Comparison of ENCODE assay signal across 23 cellular contexts in genomic region chr9:126114409-126114760, GRCh38.
"Had no signal": no experiment of that assay in that cellular context is flagged by ENCODE, and none has a peak within 500 bp of the region (broad histone marks: within the 10 kb centered on the region; RNA-seq: fewer than 3 reads in every experiment).

No MANE protein-coding gene starts in this region.

- DNase-seq: activated CD4-positive, alpha-beta memory T cell treated with anti-CD3 and anti-CD28 coated beads for 36 hours; activated CD4-positive, alpha-beta T cell treated with anti-CD3 and anti-CD28 coated beads for 48 hours; activated naive CD4-positive, alpha-beta T cell; activated T-cell treated with anti-CD3 and anti-CD28 coated beads, Interleukin-2, amount 50 U/mL, for 1 hour; brain microvascular endothelial cell; central memory CD4-positive, alpha-beta T cell; effector memory CD8-positive, alpha-beta T cell; gastrocnemius medialis; left colon; lower lobe of right lung; occipital lobe; stimulated activated CD4-positive, alpha-beta T cell treated with anti-CD3 and anti-CD28 coated beads, Interleukin-4, amount 100 ng/mL, for 24 hours; stimulated activated naive CD4-positive, alpha-beta T cell treated with Interleukin-2 at 50 U/mL for 16 hours; SW 1271; T-helper 17 cell; uterus had no signal

- H3K9me3 Mint-ChIP-seq: activated CD4-positive, alpha-beta memory T cell treated with anti-CD3 and anti-CD28 coated beads for 36 hours; effector memory CD8-positive, alpha-beta T cell; naive thymus-derived CD4-positive, alpha-beta T cell; neural crest cell had no signal

- H3K27ac Mint-ChIP-seq: activated CD4-positive, alpha-beta memory T cell treated with anti-CD3 and anti-CD28 coated beads for 36 hours; activated naive CD8-positive, alpha-beta T cell; effector memory CD8-positive, alpha-beta T cell; naive thymus-derived CD4-positive, alpha-beta T cell; T-helper 17 cell had no signal

- H3K9me3 ChIP-seq: adrenal gland, ascending aorta, esophagus muscularis mucosa, gastrocnemius medialis, lower lobe of right lung, tibial nerve, uterus had no signal

- H3K4me3 ChIP-seq: adrenal gland, ascending aorta, esophagus muscularis mucosa, gastrocnemius medialis, lower lobe of right lung, tibial nerve, uterus had no signal

- ATAC-seq: effector memory CD8-positive, alpha-beta T cell; gastrocnemius medialis; left colon; lower lobe of right lung; naive thymus-derived CD4-positive, alpha-beta T cell; T-helper 17 cell had no signal

- H3K4me1 Mint-ChIP-seq: neural crest cell had no signal

- H3K4me3 Mint-ChIP-seq: activated CD4-positive, alpha-beta memory T cell treated with anti-CD3 and anti-CD28 coated beads for 36 hours; activated naive CD8-positive, alpha-beta T cell; effector memory CD8-positive, alpha-beta T cell; naive thymus-derived CD4-positive, alpha-beta T cell; neural crest cell; T-helper 17 cell had no signal

- H3K36me3 ChIP-seq: adrenal gland, ascending aorta, brain microvascular endothelial cell, esophagus muscularis mucosa, gastrocnemius medialis, lower lobe of right lung, tibial nerve, uterus had no signal

- H3K27me3 ChIP-seq: ascending aorta, brain microvascular endothelial cell, esophagus muscularis mucosa, gastrocnemius medialis, uterus had no signal

- H3K36me3 Mint-ChIP-seq: activated CD4-positive, alpha-beta memory T cell treated with anti-CD3 and anti-CD28 coated beads for 36 hours; activated naive CD8-positive, alpha-beta T cell; naive thymus-derived CD4-positive, alpha-beta T cell had no signal

- H3K27ac ChIP-seq: adrenal gland, ascending aorta, brain microvascular endothelial cell, esophagus muscularis mucosa, gastrocnemius medialis, lower lobe of right lung, tibial nerve, uterus had no signal

- H3K4me1 ChIP-seq: adrenal gland, ascending aorta, esophagus muscularis mucosa, gastrocnemius medialis, lower lobe of right lung, tibial nerve, uterus had no signal
